ENCODE assay signal across 1 cellular context in the genomic region with DNA sequence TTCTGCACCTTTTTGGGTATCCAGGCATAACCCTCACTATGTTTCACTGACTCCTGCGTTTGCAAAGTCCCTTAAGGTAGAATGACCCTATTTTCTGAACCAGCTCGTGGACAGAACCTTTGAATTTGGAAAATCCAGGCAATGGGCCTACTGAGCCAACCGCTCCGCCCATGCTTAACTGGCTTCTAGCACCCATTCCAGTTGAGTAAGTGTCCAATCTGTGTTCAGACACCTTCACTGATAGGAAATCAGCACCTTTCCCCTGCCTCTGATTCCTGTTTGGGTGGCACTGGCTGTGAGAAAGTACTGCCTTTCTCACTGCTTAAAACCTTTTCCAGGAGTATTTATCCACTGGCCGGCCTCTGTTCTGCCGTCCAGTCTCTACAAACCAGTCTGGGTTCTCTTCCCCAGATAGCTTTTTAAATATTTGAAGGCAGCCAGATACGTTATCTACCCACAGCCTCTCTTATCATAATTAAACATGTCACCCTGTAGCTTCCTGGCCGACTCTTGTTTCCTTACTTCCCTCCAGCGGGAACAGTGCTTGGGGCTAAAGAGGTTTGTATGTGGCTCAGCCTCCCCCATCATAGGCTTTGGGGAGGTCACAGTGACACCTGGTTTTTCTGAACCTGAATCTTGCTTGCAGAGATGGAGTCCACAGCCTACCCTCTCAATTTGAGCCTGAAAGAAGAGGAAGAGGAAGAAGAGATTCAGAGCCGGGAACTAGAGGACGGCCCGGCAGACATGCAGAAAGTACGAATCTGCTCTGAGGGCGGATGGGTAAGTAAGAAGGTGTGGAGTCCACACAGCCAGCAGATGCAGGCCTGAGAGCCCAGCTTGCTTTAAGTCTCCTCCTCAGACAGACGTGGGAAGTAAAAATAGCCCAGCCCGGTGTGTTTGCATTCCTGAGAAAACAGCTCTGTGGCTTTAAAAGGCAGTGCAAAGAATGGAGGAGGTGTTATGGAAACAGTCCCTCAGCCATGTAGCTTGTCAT.
TF ChIP-seq lines count a peak whose summit lies in the region.

No MANE protein-coding gene starts in this region.

TF ChIP-seq in liver, 16 proteins besides CTCF, POLR2A, EP300 and RAD21 (continued from another document):
- TF ChIP-seq, protein P1, sequence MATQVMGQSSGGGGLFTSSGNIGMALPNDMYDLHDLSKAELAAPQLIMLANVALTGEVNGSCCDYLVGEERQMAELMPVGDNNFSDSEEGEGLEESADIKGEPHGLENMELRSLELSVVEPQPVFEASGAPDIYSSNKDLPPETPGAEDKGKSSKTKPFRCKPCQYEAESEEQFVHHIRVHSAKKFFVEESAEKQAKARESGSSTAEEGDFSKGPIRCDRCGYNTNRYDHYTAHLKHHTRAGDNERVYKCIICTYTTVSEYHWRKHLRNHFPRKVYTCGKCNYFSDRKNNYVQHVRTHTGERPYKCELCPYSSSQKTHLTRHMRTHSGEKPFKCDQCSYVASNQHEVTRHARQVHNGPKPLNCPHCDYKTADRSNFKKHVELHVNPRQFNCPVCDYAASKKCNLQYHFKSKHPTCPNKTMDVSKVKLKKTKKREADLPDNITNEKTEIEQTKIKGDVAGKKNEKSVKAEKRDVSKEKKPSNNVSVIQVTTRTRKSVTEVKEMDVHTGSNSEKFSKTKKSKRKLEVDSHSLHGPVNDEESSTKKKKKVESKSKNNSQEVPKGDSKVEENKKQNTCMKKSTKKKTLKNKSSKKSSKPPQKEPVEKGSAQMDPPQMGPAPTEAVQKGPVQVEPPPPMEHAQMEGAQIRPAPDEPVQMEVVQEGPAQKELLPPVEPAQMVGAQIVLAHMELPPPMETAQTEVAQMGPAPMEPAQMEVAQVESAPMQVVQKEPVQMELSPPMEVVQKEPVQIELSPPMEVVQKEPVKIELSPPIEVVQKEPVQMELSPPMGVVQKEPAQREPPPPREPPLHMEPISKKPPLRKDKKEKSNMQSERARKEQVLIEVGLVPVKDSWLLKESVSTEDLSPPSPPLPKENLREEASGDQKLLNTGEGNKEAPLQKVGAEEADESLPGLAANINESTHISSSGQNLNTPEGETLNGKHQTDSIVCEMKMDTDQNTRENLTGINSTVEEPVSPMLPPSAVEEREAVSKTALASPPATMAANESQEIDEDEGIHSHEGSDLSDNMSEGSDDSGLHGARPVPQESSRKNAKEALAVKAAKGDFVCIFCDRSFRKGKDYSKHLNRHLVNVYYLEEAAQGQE (IDR thresholded peaks at IDR 0.05): no peak
- TF ChIP-seq EGR1 (IDR thresholded peaks at IDR 0.05; ENCODE audit: low read depth in 2 of 2): no peak
- no peak for TF ChIP-seq JUND (IDR thresholded peaks at IDR 0.05)
- TF ChIP-seq SP1 (IDR thresholded peaks at IDR 0.05): no peak
- no peak for TF ChIP-seq NR2F2 (IDR thresholded peaks at IDR 0.05)
- no peak for TF ChIP-seq YY1 (IDR thresholded peaks at IDR 0.05)
- TF ChIP-seq, protein P2, sequence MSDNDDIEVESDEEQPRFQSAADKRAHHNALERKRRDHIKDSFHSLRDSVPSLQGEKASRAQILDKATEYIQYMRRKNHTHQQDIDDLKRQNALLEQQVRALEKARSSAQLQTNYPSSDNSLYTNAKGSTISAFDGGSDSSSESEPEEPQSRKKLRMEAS (IDR thresholded peaks at IDR 0.05): no peak
- TF ChIP-seq HNF4A (conservative IDR thresholded peaks at IDR 0.05): no peak
- TF ChIP-seq FOXA2 (IDR thresholded peaks at IDR 0.05): no peak
- TF ChIP-seq TAF1 (conservative IDR thresholded peaks at IDR 0.05): no peak
- no peak for TF ChIP-seq RXRA (IDR thresholded peaks at IDR 0.05)
